28 cellular contexts compared by ENCODE assay signal in genomic region chr12:57404966-57405640, GRCh38. TPM values are rescaled to one million over a fixed set of nuclear protein-coding genes. Genes with fewer than 3 reads are reported as not detected.
DNase-seq lines count a peak whose midpoint lies in the region; ATAC-seq lines count a peak whose summit lies in the region.
"Had no signal": no experiment of that assay in that cellular context is flagged by ENCODE, and none has a peak within 500 bp of the region (broad histone marks: within the 10 kb centered on the region; RNA-seq: fewer than 3 reads in every experiment).

No MANE protein-coding gene starts in this region.

- POLR2A ChIA-PET in activated CD4-positive, alpha-beta T cell treated with anti-CD3 and anti-CD28 coated beads for 36 hours (lab: Charles Lee) = interaction anchor here (0.6 kb wide), 1 partner anchor 25 kb away, joined by 4 read pairs; no protein-coding TSS in a partner anchor
- POLR2A ChIA-PET in activated CD4-positive, alpha-beta T cell treated with anti-CD3 and anti-CD28 coated beads, Interleukin-2, amount 10 ng/mL, durations not matched to agents 7 days and 5 days (lab: Charles Lee) = no interaction called here

- peak; percentile 59 for DNase-seq in activated CD4-positive, alpha-beta T cell treated with anti-CD3 and anti-CD28 coated beads for 36 hours
- DNase-seq in activated CD4-positive, alpha-beta T cell treated with anti-CD3 and anti-CD28 coated beads, Interleukin-2, amount 10 ng/mL, durations not matched to agents 7 days and 5 days = no peak
- DNase-seq in stimulated activated CD4-positive, alpha-beta T cell treated with anti-CD3 and anti-CD28 coated beads, Interleukin-15, amount 100 ng/mL, for 24 hours = peak; percentile 27
- no peak for DNase-seq in stimulated activated CD4-positive, alpha-beta T cell treated with anti-CD3 and anti-CD28 coated beads, Interleukin-4, amount 100 ng/mL, for 1 hour
- DNase-seq in naive B cell = no peak
- DNase-seq in DMS79 treated with DMSO at 0.1 percent for 48 hours (lab: John Stamatoyannopoulos, UW) = no peak
- no peak for DNase-seq in ecto neural progenitor cell (ENCODE audit: low spot score)
- DNase-seq: 8988T; CD8-positive, alpha-beta memory T cell; hypothalamus; KBM-7; mesendoderm; MM.1S; NCI-H1417; NCI-H2081; NCI-H446; occipital lobe; OCI-M1; T-helper 9 cell had no signal

- intact Hi-C loops in activated CD4-positive, alpha-beta T cell treated with anti-CD3 and anti-CD28 coated beads for 36 hours (cut with DNase I, micrococcal nuclease) = no loop called here

- no peak overlapping the region for H3K4me3 Mint-ChIP-seq in activated CD4-positive, alpha-beta T cell treated with anti-CD3 and anti-CD28 coated beads for 36 hours
- no peak overlapping the region for H3K4me3 Mint-ChIP-seq in activated CD4-positive, alpha-beta T cell treated with anti-CD3 and anti-CD28 coated beads, Interleukin-2, amount 10 ng/mL, durations not matched to agents 7 days and 5 days
- H3K4me3 Mint-ChIP-seq in naive B cell = no peak overlapping the region
- H3K4me3 Mint-ChIP-seq: activated naive CD4-positive, alpha-beta T cell treated with anti-CD3 and anti-CD28 coated beads, Interleukin-2, amount 50 U/mL, for 24 hours; CD8-positive, alpha-beta memory T cell; type B pancreatic cell had no signal

- ATAC-seq in activated CD4-positive, alpha-beta T cell treated with anti-CD3 and anti-CD28 coated beads for 36 hours = peak; percentile 98
- ATAC-seq in naive B cell (ENCODE audit: low read depth in 2 of 2) (no peak), GM19452 (IDR thresholded peaks at IDR 0.05; ENCODE audit: unreplicated experiment) (no peak)
- ATAC-seq: gastroesophageal sphincter, left lobe of liver had no signal

- peaks cover 8% of the 10 kb centered on the region for H3K36me3 Mint-ChIP-seq in activated CD4-positive, alpha-beta T cell treated with anti-CD3 and anti-CD28 coated beads for 36 hours (ENCODE audit: low read depth)
- peaks cover 7% of the 10 kb centered on the region for H3K36me3 Mint-ChIP-seq in activated CD4-positive, alpha-beta T cell treated with anti-CD3 and anti-CD28 coated beads, Interleukin-2, amount 10 ng/mL, durations not matched to agents 7 days and 5 days (ENCODE audit: low read depth)
- no peaks in the 10 kb centered on the region for H3K36me3 Mint-ChIP-seq in naive B cell

- H3K4me1 Mint-ChIP-seq in activated CD4-positive, alpha-beta T cell treated with anti-CD3 and anti-CD28 coated beads for 36 hours = peaks cover 20% of the 10 kb centered on the region
- peaks cover 2% of the 10 kb centered on the region for H3K4me1 Mint-ChIP-seq in activated CD4-positive, alpha-beta T cell treated with anti-CD3 and anti-CD28 coated beads, Interleukin-2, amount 10 ng/mL, durations not matched to agents 7 days and 5 days
- peaks cover 0 to 18% (median 13%) of the 10 kb centered on the region in 3 donors for H3K4me1 Mint-ChIP-seq in naive B cell

- CTCF ChIA-PET in activated CD4-positive, alpha-beta T cell treated with anti-CD3 and anti-CD28 coated beads for 36 hours (lab: Charles Lee) = interaction anchor here (0.7 to 1.9 kb wide), 4 partner anchors 10 to 70 kb away, joined by 3 to 7 read pairs (median 4); partner anchors contain the start of gene GLI1
- CTCF ChIA-PET in activated CD4-positive, alpha-beta T cell treated with anti-CD3 and anti-CD28 coated beads, Interleukin-2, amount 10 ng/mL, durations not matched to agents 7 days and 5 days (lab: Charles Lee) = interaction anchor here (0.6 to 1.3 kb wide), 2 partner anchors 52 to 54 kb away, joined by 3 read pairs; partner anchors contain the start of gene GLI1

- H3K27me3 Mint-ChIP-seq in activated CD4-positive, alpha-beta T cell treated with anti-CD3 and anti-CD28 coated beads for 36 hours = no peaks in the 10 kb centered on the region
- H3K27me3 Mint-ChIP-seq in activated CD4-positive, alpha-beta T cell treated with anti-CD3 and anti-CD28 coated beads, Interleukin-2, amount 10 ng/mL, durations not matched to agents 7 days and 5 days = no peaks in the 10 kb centered on the region
- H3K27me3 Mint-ChIP-seq in naive B cell = no peaks in the 10 kb centered on the region
- H3K27me3 Mint-ChIP-seq: activated naive CD4-positive, alpha-beta T cell treated with anti-CD3 and anti-CD28 coated beads, Interleukin-2, amount 50 U/mL, for 24 hours; CD8-positive, alpha-beta memory T cell; type B pancreatic cell had no signal

- H3K9me3 Mint-ChIP-seq in activated CD4-positive, alpha-beta T cell treated with anti-CD3 and anti-CD28 coated beads for 36 hours (ENCODE audit: low read depth) = no peaks in the 10 kb centered on the region
- H3K9me3 Mint-ChIP-seq in activated CD4-positive, alpha-beta T cell treated with anti-CD3 and anti-CD28 coated beads, Interleukin-2, amount 10 ng/mL, durations not matched to agents 7 days and 5 days = no peaks in the 10 kb centered on the region
- no peaks in the 10 kb centered on the region for H3K9me3 Mint-ChIP-seq in naive B cell
- H3K9me3 Mint-ChIP-seq: activated naive CD4-positive, alpha-beta T cell treated with anti-CD3 and anti-CD28 coated beads, Interleukin-2, amount 50 U/mL, for 24 hours; CD8-positive, alpha-beta memory T cell; type B pancreatic cell had no signal

- peak overlapping the region; percentile 76 for H3K27ac Mint-ChIP-seq in activated CD4-positive, alpha-beta T cell treated with anti-CD3 and anti-CD28 coated beads for 36 hours
- no peak overlapping the region for H3K27ac Mint-ChIP-seq in activated CD4-positive, alpha-beta T cell treated with anti-CD3 and anti-CD28 coated beads, Interleukin-2, amount 10 ng/mL, durations not matched to agents 7 days and 5 days
- peak overlapping the region in 5 of 6 donors; percentile 23 to 90 (median 49) for H3K27ac Mint-ChIP-seq in naive B cell
- H3K27ac Mint-ChIP-seq: type B pancreatic cell had no signal

RNA-seq across cellular contexts. Expression of gene R3HDM2, which starts 25.7 kb away (rescaled TPM):
- total RNA-seq in activated CD4-positive, alpha-beta T cell treated with anti-CD3 and anti-CD28 coated beads for 36 hours = 10 to 100 TPM; 45.9 to 52.5 TPM
- 10 to 100 TPM; 71.6 to 74.5 TPM for total RNA-seq in activated CD4-positive, alpha-beta T cell treated with anti-CD3 and anti-CD28 coated beads, Interleukin-2, amount 10 ng/mL, durations not matched to agents 7 days and 5 days
- polyA plus RNA-seq in naive B cell (ENCODE audit: low read depth in 6 of 6) = 10 to 100 TPM in 3 of 6 donors, 1 to 10 TPM in 3; 2.9 to 20.4 (median 10.2) TPM

RNA-seq across cellular contexts. Expression of gene INHBC, which starts 29.5 kb away (rescaled TPM):
- total RNA-seq in activated CD4-positive, alpha-beta T cell treated with anti-CD3 and anti-CD28 coated beads for 36 hours = not detected
- total RNA-seq in activated CD4-positive, alpha-beta T cell treated with anti-CD3 and anti-CD28 coated beads, Interleukin-2, amount 10 ng/mL, durations not matched to agents 7 days and 5 days = not detected
- polyA plus RNA-seq in naive B cell (ENCODE audit: low read depth in 6 of 6) = not detected
- total RNA-seq: ascending aorta, cardiac septum, gastroesophageal sphincter, H1, occipital lobe, skeletal muscle tissue had no signal
- polyA plus RNA-seq: CD8-positive, alpha-beta memory T cell had no signal

RNA-seq across cellular contexts. Expression of gene INHBE, which starts 50.0 kb away (rescaled TPM):
- total RNA-seq in activated CD4-positive, alpha-beta T cell treated with anti-CD3 and anti-CD28 coated beads for 36 hours = 1 to 10 TPM; 1.2 to 1.5 TPM
- total RNA-seq in activated CD4-positive, alpha-beta T cell treated with anti-CD3 and anti-CD28 coated beads, Interleukin-2, amount 10 ng/mL, durations not matched to agents 7 days and 5 days = not detected
- polyA plus RNA-seq in naive B cell (ENCODE audit: low read depth in 6 of 6) = under 1 TPM in 1 of 6 donors, not detected in 5; 0.44 TPM
- total RNA-seq: ascending aorta, gastroesophageal sphincter, occipital lobe had no signal
- polyA plus RNA-seq: CD8-positive, alpha-beta memory T cell had no signal

RNA-seq across cellular contexts. Expression of gene GLI1, which starts 54.5 kb away (rescaled TPM):
- under 1 TPM; 0.40 to 0.73 TPM for total RNA-seq in activated CD4-positive, alpha-beta T cell treated with anti-CD3 and anti-CD28 coated beads for 36 hours
- total RNA-seq in activated CD4-positive, alpha-beta T cell treated with anti-CD3 and anti-CD28 coated beads, Interleukin-2, amount 10 ng/mL, durations not matched to agents 7 days and 5 days = under 1 TPM; 0.52 to 0.94 TPM
- polyA plus RNA-seq in naive B cell (ENCODE audit: low read depth in 6 of 6) = 1 to 10 TPM in 4 of 6 donors, under 1 TPM in 2; 0.27 to 2.4 (median 1.1) TPM

Comparison
In these comparisons a context has a peak if more than half of its experiments do, and no peak if none do; other contexts are left out.
1. DNase-seq: peak in activated CD4-positive, alpha-beta T cell treated with anti-CD3 and anti-CD28 coated beads for 36 hours (single experiment) and stimulated activated CD4-positive, alpha-beta T cell treated with anti-CD3 and anti-CD28 coated beads, Interleukin-15, amount 100 ng/mL, for 24 hours (single experiment); none in activated CD4-positive, alpha-beta T cell treated with anti-CD3 and anti-CD28 coated beads, Interleukin-2, amount 10 ng/mL, durations not matched to agents 7 days and 5 days (single experiment), stimulated activated CD4-positive, alpha-beta T cell treated with anti-CD3 and anti-CD28 coated beads, Interleukin-4, amount 100 ng/mL, for 1 hour (single experiment), naive B cell (single experiment), DMS79 treated with DMSO at 0.1 percent for 48 hours (single experiment) and ecto neural progenitor cell (single experiment).